ENCODE assay signal across 12 cellular contexts in genomic region chr13:47933688-47934011, GRCh38.
DNase-seq lines count a peak whose midpoint lies in the region; ATAC-seq and TF ChIP-seq lines count a peak whose summit lies in the region.
"Had no signal": no experiment of that assay in that cellular context is flagged by ENCODE, and none has a peak within 500 bp of the region (broad histone marks: within the 10 kb centered on the region; RNA-seq: fewer than 3 reads in every experiment).

No MANE protein-coding gene starts in this region.

- no peak for TF ChIP-seq POLR2A in esophagus muscularis mucosa (IDR thresholded peaks at IDR 0.05; ENCODE audit: low read depth)

- H3K79me2 ChIP-seq in DND-41 (ENCODE audit: insufficient read depth, low read length), result no peaks in the 10 kb centered on the region

- H3K9ac ChIP-seq in DND-41 (ENCODE audit: low read depth, low read length), result no peak overlapping the region

- H3K4me1 ChIP-seq in DND-41 (ENCODE audit: insufficient read depth, low read length) (peaks cover 18% of the 10 kb centered on the region), esophagus muscularis mucosa (peaks cover 0 to under 1% (median 0%) of the 10 kb centered on the region in 4 donors)

- no peaks in the 10 kb centered on the region for H3K9me3 ChIP-seq in DND-41 (ENCODE audit: insufficient read depth, low read length, severe bottlenecking)
- H3K9me3 ChIP-seq in esophagus muscularis mucosa, result no peaks in the 10 kb centered on the region
- H3K9me3 ChIP-seq: neutrophil had no signal

- H3K4me3 ChIP-seq in DND-41 (ENCODE audit: low read depth in 1 of 2, low read length in 2 of 2), result no peak overlapping the region
- no peak overlapping the region for H3K4me3 ChIP-seq in esophagus muscularis mucosa

- TF ChIP-seq CTCF in DND-41 (IDR thresholded peaks at IDR 0.05; ENCODE audit: borderline replicate concordance, extremely low read depth, low read length, poor library complexity, severe bottlenecking), result no peak
- no peak for TF ChIP-seq CTCF in esophagus muscularis mucosa (IDR thresholded peaks at IDR 0.05)

- 60% methylated on average over 4 of the region's 4 CpGs for WGBS in esophagus muscularis mucosa

- H4K20me1 ChIP-seq in DND-41 (ENCODE audit: insufficient read depth, low read length), result no peaks in the 10 kb centered on the region

- no peak overlapping the region for H2AFZ ChIP-seq in DND-41 (ENCODE audit: low read depth, low read length)

- H3K27me3 ChIP-seq in DND-41 (ENCODE audit: insufficient read depth, low read length, poor library complexity), result no peaks in the 10 kb centered on the region
- no peaks in the 10 kb centered on the region for H3K27me3 ChIP-seq in esophagus muscularis mucosa
- H3K27me3 ChIP-seq: neutrophil had no signal

- ATAC-seq in DND-41 (ENCODE audit: insufficient read depth, low read depth), result peak; percentile 82

- no peak overlapping the region for H3K4me2 ChIP-seq in DND-41 (ENCODE audit: insufficient read depth, low read length)

- H3K27ac ChIP-seq in DND-41 (ENCODE audit: low read length) (peak overlapping the region; percentile 14; the same call in 1 of the 2 replicates), esophagus muscularis mucosa (replicated peaks in 1 of 4) (no peak overlapping the region)
- H3K27ac ChIP-seq: neutrophil had no signal

- H3K36me3 ChIP-seq in DND-41 (ENCODE audit: insufficient read depth, low read length), result peaks cover 10% of the 10 kb centered on the region; the same call in 1 of the 2 replicates
- H3K36me3 ChIP-seq in esophagus muscularis mucosa, result peaks cover 0 to 6% (median 0%) of the 10 kb centered on the region in 4 donors
- H3K36me3 ChIP-seq: neutrophil had no signal

- DNase-seq in DND-41 (peak; percentile 49), HT1080 (ENCODE audit: low read depth) (peak; percentile 35), RPMI8226 (peak; percentile 19), glomerular visceral epithelial cell (ENCODE audit: extremely low spot score) (peak; percentile 24), esophagus muscularis mucosa (ENCODE audit: extremely low spot score) (no peak), Ammon's horn (ENCODE audit: low spot score) (no peak), GM19238 (ENCODE audit: insufficient read length, low spot score) (no peak)
- no peak for DNase-seq in activated CD4-positive, CD25-positive, alpha-beta regulatory T cell (lab: John Stamatoyannopoulos, UW)
- DNase-seq: CD4-positive, alpha-beta T cell; NCI-H524 treated with DMSO at 0.1 percent for 48 hours; stimulated activated CD4-positive, alpha-beta T cell treated with anti-CD3 and anti-CD28 coated beads, Interleukin-2, amount 100 ng/mL, for 48 hours had no signal

- TF ChIP-seq EP300 in esophagus muscularis mucosa (IDR thresholded peaks at IDR 0.05), result no peak

- intact Hi-C loops in esophagus muscularis mucosa (cut with DNase I), result no loop called here

Comparison
In these comparisons a context has a peak if more than half of its experiments do, and no peak if none do; other contexts are left out.
1. DNase-seq: peak in DND-41 (single experiment), HT1080 (single experiment), RPMI8226 (single experiment) and glomerular visceral epithelial cell (single experiment); none in esophagus muscularis mucosa (single experiment), Ammon's horn (single experiment), GM19238 (single experiment) and activated CD4-positive, CD25-positive, alpha-beta regulatory T cell (0 of 4).